Comparison of ENCODE assay signal across 8 cellular contexts in genomic region chr12:130838951-130839769, GRCh38. TPM values are rescaled to one million over a fixed set of nuclear protein-coding genes. Genes with fewer than 3 reads are reported as not detected.
A peak's percentile ranks its signal among the peaks of the same experiment; 100 is the strongest.
DNase-seq lines count a peak whose midpoint lies in the region; ATAC-seq and TF ChIP-seq lines count a peak whose summit lies in the region.

TSS of gene STX2 (minus strand) at chr12:130839250. CDS start at chr12:130839099, 151 bp downstream.

- peaks cover 10% of the 10 kb centered on the region for H3K4me1 ChIP-seq in HUES64 (ENCODE audit: insufficient read depth, low read length)
- H3K4me1 ChIP-seq in OCI-LY7 (ENCODE audit: insufficient read depth, low read length, poor library complexity, severe bottlenecking), result peaks cover 18% of the 10 kb centered on the region
- peaks cover 0 to 7% of the 10 kb centered on the region in 2 donors for H3K4me1 ChIP-seq in esophagus (ENCODE audit: control insufficient read depth in 2 of 2, insufficient read depth in 2 of 2, low read length in 1 of 2)
- H3K4me1 ChIP-seq in muscle layer of colon (ENCODE audit: insufficient read depth, low read length), result peaks cover 13% of the 10 kb centered on the region

- peaks cover 10% of the 10 kb centered on the region; the same call in 1 of the 2 replicates for H3K79me2 ChIP-seq in OCI-LY7 (ENCODE audit: insufficient read depth, low read depth, low read length)

- CTCF ChIA-PET in OCI-LY7 (lab: Charles Lee; ENCODE audit: unreplicated experiment), result no interaction called here

- peaks cover 17% of the 10 kb centered on the region; the same call in 1 of the 2 replicates for H3K27me3 ChIP-seq in HUES64 (ENCODE audit: insufficient read depth, low read length)
- H3K27me3 ChIP-seq in esophagus (ENCODE audit: control insufficient read depth in 1 of 2, insufficient read depth in 2 of 2, low read length in 2 of 2), result no peaks in the 10 kb centered on the region
- no peaks in the 10 kb centered on the region for H3K27me3 ChIP-seq in muscle layer of colon (ENCODE audit: control insufficient read depth in 1 of 2, insufficient read depth in 2 of 2, low read length in 2 of 2)

- WGBS in HUES64, result 3% methylated on average over 79 of the region's 79 CpGs
- WGBS in esophagus, 2 donors, result 1% methylated on average over 56 to 79 of the region's 79 CpGs

- DNase-seq in DMS153 (lab: John Stamatoyannopoulos, UW), result peak; percentile 66
- DNase-seq in OCI-LY7 (ENCODE audit: low spot score), result peak; percentile 83
- peak; percentile 96 for DNase-seq in activated T-cell treated with anti-CD3 and anti-CD28 coated beads, Interleukin-2, amount 50 U/mL, for 1 hour
- peak; percentile 79 to 81 for DNase-seq in stimulated activated CD8-positive, alpha-beta memory T cell treated with anti-CD3 and anti-CD28 coated beads, Interleukin-7, amount 100 ng/mL, for 1 hour (ENCODE audit: low read depth in 2 of 2)

- no peaks in the 10 kb centered on the region for H3K36me3 ChIP-seq in HUES64 (ENCODE audit: insufficient read depth, low read length)
- H3K36me3 ChIP-seq in OCI-LY7 (ENCODE audit: insufficient read depth, low read length), result no peaks in the 10 kb centered on the region
- no peaks in the 10 kb centered on the region for H3K36me3 ChIP-seq in esophagus (ENCODE audit: control insufficient read depth in 2 of 2, insufficient read depth in 2 of 2, low read length in 1 of 2)
- H3K36me3 ChIP-seq in muscle layer of colon (ENCODE audit: insufficient read depth, low read length), result no peaks in the 10 kb centered on the region

- no peaks in the 10 kb centered on the region for H3K9me2 ChIP-seq in OCI-LY7 (ENCODE audit: insufficient read depth, low read length)

- peak; percentile 63 for TF ChIP-seq CTCF in OCI-LY7 (conservative IDR thresholded peaks at IDR 0.05; ENCODE audit: low read length)

- intact Hi-C loops in OCI-LY7 (cut with micrococcal nuclease; ENCODE audit: unreplicated experiment), result loop anchor here (1.0 kb wide), 1 partner anchor 32 kb away; no protein-coding TSS in a partner anchor

- POLR2A ChIA-PET in OCI-LY7 (lab: Charles Lee), result interaction anchor here (0.9 kb wide), 1 partner anchor 32 kb away, joined by 5 read pairs; no protein-coding TSS in a partner anchor

- H3K9ac ChIP-seq in HUES64 (ENCODE audit: low read depth, low read length) (peak within 1 kb of the TSS; percentile 67; the same call in 1 of the 2 replicates), muscle layer of colon (ENCODE audit: low read length) (peak within 1 kb of the TSS; percentile 42)

- no peaks in the 10 kb centered on the region for H4K20me1 ChIP-seq in OCI-LY7 (ENCODE audit: insufficient read depth, low read length)

- peak; percentile 85 for ATAC-seq in GM21447 (IDR thresholded peaks at IDR 0.05; ENCODE audit: unreplicated experiment)

- peak within 1 kb of the TSS; percentile 91 for H3K4me3 ChIP-seq in HUES64 (ENCODE audit: low read length)
- H3K4me3 ChIP-seq in OCI-LY7 (ENCODE audit: low read depth, low read length, poor library complexity, severe bottlenecking), result peak within 1 kb of the TSS; percentile 73
- H3K4me3 ChIP-seq in esophagus (ENCODE audit: low read depth in 1 of 2, low read length in 2 of 2), result peak within 1 kb of the TSS; percentile 57 to 62
- H3K4me3 ChIP-seq in muscle layer of colon (ENCODE audit: low read depth in 1 of 2, low read length in 2 of 2), result peak within 1 kb of the TSS; percentile 82 to 84

- peak within 1 kb of the TSS; percentile 79 for H2AFZ ChIP-seq in OCI-LY7 (ENCODE audit: low read length)

- no peak within 1 kb of the TSS; the same call in 1 of the 2 replicates for H3K27ac ChIP-seq in HUES64 (ENCODE audit: low read depth, low read length)
- H3K27ac ChIP-seq in OCI-LY7 (ENCODE audit: low read depth, low read length, poor library complexity, severe bottlenecking), result peak within 1 kb of the TSS; percentile 3
- peak within 1 kb of the TSS; percentile 54 to 66 for H3K27ac ChIP-seq in esophagus (ENCODE audit: low read depth in 2 of 2, low read length in 1 of 2)
- H3K27ac ChIP-seq in muscle layer of colon (ENCODE audit: low read depth, low read length), result peak within 1 kb of the TSS; percentile 70

- BruUV-seq in OCI-LY7 (replicated peaks; lab: Mats Ljungman, UMichigan), result no TSS peak

- peak within 1 kb of the TSS; percentile 72 for H3K4me2 ChIP-seq in OCI-LY7 (ENCODE audit: low read length)

- H3K9me3 ChIP-seq in HUES64 (ENCODE audit: insufficient read depth, low read depth, low read length) (no peaks in the 10 kb centered on the region), OCI-LY7 (ENCODE audit: low read length) (no peaks in the 10 kb centered on the region), esophagus (ENCODE audit: control insufficient read depth in 2 of 2, insufficient read depth in 1 of 2, low read depth in 1 of 2, low read length in 1 of 2) (no peaks in the 10 kb centered on the region), muscle layer of colon (ENCODE audit: low read length) (no peaks in the 10 kb centered on the region)

RNA-seq across cellular contexts. Expression of gene STX2, which starts in this region (rescaled TPM):
- 16.4 TPM for polyA plus RNA-seq in HUES64 (2013, experiment 1 of 2)
- polyA plus RNA-seq in HUES64 (2013, experiment 2 of 2), result 19.1 TPM
- 19.2 and 20.0 TPM in 2 replicates for total RNA-seq in OCI-LY7 (2014; rRNA removed; shearing (Covaris generic))
- 18.3 and 18.9 TPM in 2 replicates for total RNA-seq in OCI-LY7 (2022)
- 1 to 10 TPM; 3.1 to 3.5 TPM for polyA plus RNA-seq in esophagus
